19 cellular contexts compared by ENCODE assay signal in genomic region chr16:13645525-13645924, GRCh38.
"Had no signal": no experiment of that assay in that cellular context is flagged by ENCODE, and none has a peak within 500 bp of the region (broad histone marks: within the 10 kb centered on the region; RNA-seq: fewer than 3 reads in every experiment).

No MANE protein-coding gene starts in this region.

- DNase-seq: KBM-7; MV-4-11; NCI-H1048; NCI-H1436 treated with DMSO at 0.1 percent for 48 hours; NCI-H1694; NCI-H1930; NCI-H2081; NCI-H2107; NCI-H2227 treated with DMSO at 0.1 percent for 48 hours; NCI-H524; NCI-H526 treated with DMSO at 0.1 percent for 48 hours; NCI-H748 treated with DMSO at 0.1 percent for 48 hours; NK-92 treated with Interleukin-12 subunit alpha and Interleukin-12 subunit beta, amount 100 ng/mL, for 24 hours; OCI-M1; Peyer's patch; SHP77 treated with DMSO at 0.1 percent for 48 hours; SJCRH30 had no signal

- ATAC-seq: Right ventricle myocardium inferior, SK-N-SH treated with all-trans-retinoic acid at 6 μM for 48 hours had no signal
